In the genomic region with DNA sequence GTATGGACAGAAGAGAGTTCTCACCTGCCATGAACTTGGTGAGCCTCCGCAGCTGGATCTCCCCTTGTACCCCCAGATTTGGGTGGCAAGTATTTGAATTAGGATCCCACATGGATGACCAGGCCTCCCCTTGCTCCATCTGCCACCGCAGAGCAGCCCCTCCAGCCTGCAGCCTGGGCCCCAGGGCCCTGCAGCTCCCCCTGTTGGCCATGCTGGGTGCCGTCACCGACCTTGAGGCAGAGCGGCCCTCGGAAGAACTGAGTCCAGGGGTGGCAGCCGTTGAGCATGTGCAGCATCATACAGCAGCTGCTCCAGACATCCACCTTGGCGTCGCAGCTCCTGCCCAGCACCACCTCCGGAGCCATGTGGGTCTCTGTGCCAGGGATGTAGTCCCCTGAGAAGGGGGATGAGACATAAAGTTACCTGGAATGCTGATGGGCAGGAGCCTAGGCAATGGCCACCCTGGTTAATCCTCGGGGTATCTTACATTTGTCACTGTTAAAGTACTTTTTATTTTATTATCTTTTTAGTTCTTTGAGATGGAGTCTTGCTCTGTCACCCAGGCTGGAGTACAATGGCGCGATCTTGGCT, we compare ENCODE assay signal across 1 cellular context.
A peak's percentile ranks its signal among the peaks of the same experiment; 100 is the strongest.
TF ChIP-seq lines count a peak whose summit lies in the region.

No MANE protein-coding gene starts in this region.

TF ChIP-seq in HepG2, 621 proteins besides CTCF, POLR2A, EP300 and RAD21 (continued from another document):
- 0 out of 2 replicates have a peak, but pooled peaks have one; percentile 22 for TF ChIP-seq AHR (CRISPR knock-in tag; IDR thresholded peaks at IDR 0.05)
- TF ChIP-seq XRCC5 (optimal IDR thresholded peaks at IDR 0.05; ENCODE audit: low read length): peak; percentile 52
- TF ChIP-seq NCOA5 (CRISPR knock-in tag; IDR thresholded peaks at IDR 0.05): no peak
- TF ChIP-seq REXO4 (CRISPR knock-in tag; IDR thresholded peaks at IDR 0.05; ENCODE audit: borderline replicate concordance): no peak
- TF ChIP-seq PTBP1 (IDR thresholded peaks at IDR 0.05; ENCODE audit: low read depth, low read length, poor library complexity, severe bottlenecking): no peak
- peak; percentile 44; the same call in 1 of the 2 replicates for TF ChIP-seq KDM2A (CRISPR knock-in tag; IDR thresholded peaks at IDR 0.05; ENCODE audit: borderline replicate concordance, low read depth)
- no peak for TF ChIP-seq ARID2 (CRISPR knock-in tag; IDR thresholded peaks at IDR 0.05; ENCODE audit: borderline replicate concordance)
TF ChIP-seq in HepG2: peak in this region for 9.
